In genomic region chr9:3876553-3876952, GRCh38 we compare ENCODE assay signal across 24 cellular contexts.
DNase-seq lines count a peak whose midpoint lies in the region; ATAC-seq, FAIRE-seq and TF ChIP-seq lines count a peak whose summit lies in the region.
"Had no signal": no experiment of that assay in that cellular context is flagged by ENCODE, and none has a peak within 500 bp of the region (broad histone marks: within the 10 kb centered on the region; RNA-seq: fewer than 3 reads in every experiment).

No MANE protein-coding gene starts in this region.

- no peak for TF ChIP-seq EP300 in K562 (IDR thresholded peaks at IDR 0.05; ENCODE audit: low read length)

- H3K27ac Mint-ChIP-seq in T-helper 2 cell treated with Interferon-gamma antibody and Interleukin-4, amounts not matched to agents 5 μg/mL and 100 μg/mL, for 36 hours: peak overlapping the region; percentile 42
- H3K27ac Mint-ChIP-seq: GM23338 had no signal

- H3K4me1 ChIP-seq in K562 (replicated peaks in 1 of 2; ENCODE audit: control insufficient read depth in 2 of 2, insufficient read depth in 2 of 2, low read length in 2 of 2) (no peaks in the 10 kb centered on the region), smooth muscle cell (ENCODE audit: low read depth) (peaks cover 21% of the 10 kb centered on the region)

- TF ChIP-seq RAD21 in K562 (CRISPR knock-in tag; conservative IDR thresholded peaks at IDR 0.05 in 1 of 2, IDR thresholded peaks at IDR 0.05 in 1 of 2): no peak

- H3K79me2 ChIP-seq in K562 (ENCODE audit: control insufficient read depth, insufficient read depth, low read length) (no peaks in the 10 kb centered on the region), smooth muscle cell (ENCODE audit: low read depth) (no peaks in the 10 kb centered on the region)

- no peaks in the 10 kb centered on the region for H3K27me3 Mint-ChIP-seq in T-helper 2 cell treated with Interferon-gamma antibody and Interleukin-4, amounts not matched to agents 5 μg/mL and 100 μg/mL, for 36 hours (ENCODE audit: low read depth)

- CTCF ChIA-PET in K562 (lab: Yijun Ruan, JAX; ENCODE audit: low intra/inter-chr PET ratio): no interaction called here

- no peak overlapping the region for H3K4me3 Mint-ChIP-seq in T-helper 2 cell treated with Interferon-gamma antibody and Interleukin-4, amounts not matched to agents 5 μg/mL and 100 μg/mL, for 36 hours
- H3K4me3 Mint-ChIP-seq: CD8-positive, alpha-beta memory T cell; GM23338 had no signal

- intact Hi-C loops in K562 (cut with micrococcal nuclease): no loop called here

- no peaks in the 10 kb centered on the region for H4K20me1 ChIP-seq in K562 (replicated peaks; ENCODE audit: control insufficient read depth, insufficient read depth, low read length)
- H4K20me1 ChIP-seq in smooth muscle cell (ENCODE audit: low read depth): no peaks in the 10 kb centered on the region

- no peak for TF ChIP-seq POLR2A in K562 (conservative IDR thresholded peaks at IDR 0.05)

- H3K9me1 ChIP-seq in K562 (ENCODE audit: control insufficient read depth, insufficient read depth, low read length): no peaks in the 10 kb centered on the region

- no peak for DNase-seq in T-helper 2 cell treated with Interferon-gamma antibody and Interleukin-4, amounts not matched to agents 5 μg/mL and 100 μg/mL, for 36 hours (ENCODE audit: low spot score)
- DNase-seq in T-helper 2 cell (no peak), NCI-H69 (lab: John Stamatoyannopoulos, UW) (peak; percentile 26), K562 (ENCODE audit: extremely low read depth in 1 of 4, low spot score in 3 of 4) (no peak), smooth muscle cell (lab: John Stamatoyannopoulos, UW; ENCODE audit: unreplicated experiment) (no peak), ecto neural progenitor cell (ENCODE audit: low spot score) (no peak), T1000 (lab: John Stamatoyannopoulos, UW) (no peak)
- DNase-seq: CD8-positive, alpha-beta memory T cell; DMS53; GDM1; NCI-H1092 treated with DMSO at 0.1 percent for 48 hours; NCI-H1436 treated with DMSO at 0.1 percent for 48 hours; NCI-H2029; NCI-H345; NCI-H524; NCI-H82; Right ventricle myocardium superior had no signal

- no peaks in the 10 kb centered on the region for H3K36me3 ChIP-seq in K562 (ENCODE audit: control insufficient read depth, insufficient read depth, low read length)
- no peaks in the 10 kb centered on the region for H3K36me3 ChIP-seq in smooth muscle cell (ENCODE audit: low read depth)
- H3K36me3 ChIP-seq: HAP-1 had no signal

- TF ChIP-seq CTCF in K562 (IDR thresholded peaks at IDR 0.05 in 2 of 3, conservative IDR thresholded peaks at IDR 0.05 in 1 of 3; ENCODE audit: insufficient read depth in 2 of 3, low read depth in 1 of 3, low read length in 3 of 3): no peak
- TF ChIP-seq CTCF in smooth muscle cell (IDR thresholded peaks at IDR 0.05; ENCODE audit: borderline replicate concordance, insufficient read depth, poor library complexity, severe bottlenecking): no peak

- FAIRE-seq in K562 (lab: Jason Lieb, UNC): no peak
- FAIRE-seq: D721Med, GM18507 had no signal

- H3K27me3 ChIP-seq in K562 (ENCODE audit: control insufficient read depth in 2 of 2, insufficient read depth in 2 of 2, low read length in 2 of 2): no peaks in the 10 kb centered on the region
- H3K27me3 ChIP-seq in smooth muscle cell (ENCODE audit: low read depth): no peaks in the 10 kb centered on the region

- H3K9ac ChIP-seq in K562 (ENCODE audit: insufficient read depth in 1 of 2, low read depth in 2 of 2, low read length in 2 of 2) (no peak overlapping the region), smooth muscle cell (ENCODE audit: low read depth) (no peak overlapping the region)
- H3K9ac ChIP-seq: KMS-11 had no signal

- peaks cover 22% of the 10 kb centered on the region for H3K9me3 Mint-ChIP-seq in T-helper 2 cell treated with Interferon-gamma antibody and Interleukin-4, amounts not matched to agents 5 μg/mL and 100 μg/mL, for 36 hours

- no peak overlapping the region for H3K4me3 ChIP-seq in K562
- no peak overlapping the region for H3K4me3 ChIP-seq in smooth muscle cell
- H3K4me3 ChIP-seq: GM23338, HAP-1 had no signal

- H2AFZ ChIP-seq in K562 (ENCODE audit: low read depth, low read length) (no peak overlapping the region), smooth muscle cell (ENCODE audit: low read depth) (no peak overlapping the region)
- H2AFZ ChIP-seq: GM23338 had no signal

- WGBS in K562 (ENCODE audit: insufficient coverage, low coverage, missing lambda C conversion rate): 0% methylated on average over 1 of the region's 1 CpG
- 0% methylated on average over 1 of the region's 1 CpG for WGBS in smooth muscle cell (ENCODE audit: low lambda C conversion rate)

- H3K9me3 ChIP-seq in K562 (replicated peaks; ENCODE audit: control insufficient read depth, insufficient read depth, low read depth, low read length) (no peaks in the 10 kb centered on the region), smooth muscle cell (replicated peaks; ENCODE audit: low read depth) (no peaks in the 10 kb centered on the region)
- H3K9me3 ChIP-seq: HAP-1 had no signal

- POLR2A ChIA-PET in K562 (lab: Yijun Ruan, JAX): no interaction called here

- H3K4me2 ChIP-seq in K562 (ENCODE audit: insufficient read depth, low read length) (no peak overlapping the region), smooth muscle cell (peak overlapping the region; percentile 57)
- H3K4me2 ChIP-seq: GM23338, KMS-11 had no signal

- in situ Hi-C loops in K562 (cut with MboI): no loop called here

- H3F3A ChIP-seq in smooth muscle cell (ENCODE audit: low read depth): peaks cover 11% of the 10 kb centered on the region

- peaks cover 10% of the 10 kb centered on the region for H3K36me3 Mint-ChIP-seq in T-helper 2 cell treated with Interferon-gamma antibody and Interleukin-4, amounts not matched to agents 5 μg/mL and 100 μg/mL, for 36 hours (ENCODE audit: low read depth)
- H3K36me3 Mint-ChIP-seq: CD8-positive, alpha-beta memory T cell had no signal

- H3K4me1 Mint-ChIP-seq in T-helper 2 cell treated with Interferon-gamma antibody and Interleukin-4, amounts not matched to agents 5 μg/mL and 100 μg/mL, for 36 hours (ENCODE audit: low read depth): peaks cover 27% of the 10 kb centered on the region
- H3K4me1 Mint-ChIP-seq: CD8-positive, alpha-beta memory T cell had no signal

- ATAC-seq in K562: no peak
- ATAC-seq: GM23338 had no signal

- no TSS peak for BruUV-seq in K562 (replicated peaks; lab: Mats Ljungman, UMichigan)

- no peak overlapping the region for H3K27ac ChIP-seq in K562 (ENCODE audit: extremely low read depth, low read depth, low read length)
- H3K27ac ChIP-seq in smooth muscle cell (ENCODE audit: low read depth): peak overlapping the region; percentile 92
- H3K27ac ChIP-seq: C4-2B, HL-60, KMS-11 had no signal

TF ChIP-seq in K562, 482 proteins besides CTCF, POLR2A, EP300 and RAD21:
- TF ChIP-seq, protein P1, sequence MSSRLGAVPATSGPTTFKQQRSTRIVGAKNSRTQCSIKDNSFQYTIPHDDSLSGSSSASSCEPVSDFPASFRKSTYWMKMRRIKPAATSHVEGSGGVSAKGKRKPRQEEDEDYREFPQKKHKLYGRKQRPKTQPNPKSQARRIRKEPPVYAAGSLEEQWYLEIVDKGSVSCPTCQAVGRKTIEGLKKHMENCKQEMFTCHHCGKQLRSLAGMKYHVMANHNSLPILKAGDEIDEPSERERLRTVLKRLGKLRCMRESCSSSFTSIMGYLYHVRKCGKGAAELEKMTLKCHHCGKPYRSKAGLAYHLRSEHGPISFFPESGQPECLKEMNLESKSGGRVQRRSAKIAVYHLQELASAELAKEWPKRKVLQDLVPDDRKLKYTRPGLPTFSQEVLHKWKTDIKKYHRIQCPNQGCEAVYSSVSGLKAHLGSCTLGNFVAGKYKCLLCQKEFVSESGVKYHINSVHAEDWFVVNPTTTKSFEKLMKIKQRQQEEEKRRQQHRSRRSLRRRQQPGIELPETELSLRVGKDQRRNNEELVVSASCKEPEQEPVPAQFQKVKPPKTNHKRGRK (tag; IDR thresholded peaks at IDR 0.05): no peak
- TF ChIP-seq ZNF589 (CRISPR knock-in tag; IDR thresholded peaks at IDR 0.05; ENCODE audit: low read depth) (no peak), PCBP2 (IDR thresholded peaks at IDR 0.05; ENCODE audit: low read depth, low read length, poor library complexity, severe bottlenecking) (peak; percentile 78), PCBP1 (IDR thresholded peaks at IDR 0.05; ENCODE audit: low read depth, low read length, poor library complexity, severe bottlenecking) (peak; percentile 50), HNRNPK (IDR thresholded peaks at IDR 0.05; ENCODE audit: low read depth, low read length, poor library complexity, severe bottlenecking) (peak; percentile 89), SMC3 (conservative IDR thresholded peaks at IDR 0.05; ENCODE audit: insufficient read depth, low read depth, low read length) (no peak), ATF7 (IDR thresholded peaks at IDR 0.05) (no peak)
